Comparison of ENCODE assay signal across 8 cellular contexts in the genomic region with DNA sequence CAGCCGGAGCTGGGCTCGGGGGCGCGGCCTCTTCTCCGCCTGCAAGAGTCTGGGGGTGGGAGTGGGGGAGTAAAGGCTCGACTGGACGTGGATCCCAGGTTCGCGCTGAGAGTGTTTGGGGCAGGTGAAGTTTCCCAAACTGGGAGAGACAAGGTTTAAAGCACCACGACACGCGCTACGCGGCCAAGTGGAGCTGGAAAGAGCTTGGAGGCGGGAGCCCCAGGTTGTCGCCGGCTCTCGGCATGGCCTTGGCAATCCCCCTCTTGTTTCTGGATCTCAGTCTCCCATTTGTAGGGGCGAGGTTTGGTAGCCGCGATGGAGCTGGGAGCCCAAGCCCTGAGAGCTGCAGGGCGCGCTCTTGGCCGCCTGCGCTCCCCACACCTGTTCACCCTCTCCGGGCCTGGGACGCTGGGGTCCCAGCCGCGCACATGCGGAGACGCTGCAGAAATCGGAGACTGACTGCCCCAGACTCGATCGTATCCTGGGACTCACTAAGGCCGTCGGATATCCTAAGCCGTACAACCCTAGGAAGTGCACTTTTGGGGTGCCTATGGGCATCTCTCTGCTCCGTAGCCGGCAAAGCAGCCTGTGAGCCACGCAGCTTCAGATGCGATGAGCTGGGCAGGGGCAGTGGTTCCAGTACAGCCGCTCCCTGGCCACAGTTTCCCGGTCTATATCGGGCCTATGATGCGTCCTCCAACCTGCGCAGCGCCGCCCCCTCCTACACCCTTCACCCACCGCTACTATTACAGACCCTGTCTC. TPM values are rescaled to one million over a fixed set of nuclear protein-coding genes. Genes with fewer than 3 reads are reported as not detected.
A peak's percentile ranks its signal among the peaks of the same experiment; 100 is the strongest.
DNase-seq lines count a peak whose midpoint lies in the region; ATAC-seq and TF ChIP-seq lines count a peak whose summit lies in the region.

No MANE protein-coding gene starts in this region.

- no peaks in the 10 kb centered on the region for H3K9me3 ChIP-seq in Caco-2
- H3K9me3 ChIP-seq in adipocyte (ENCODE audit: control insufficient read depth, low read length), result no peaks in the 10 kb centered on the region
- no peaks in the 10 kb centered on the region for H3K9me3 ChIP-seq in iPS-18c (ENCODE audit: control insufficient read depth, insufficient read depth, low read length)
- H3K9me3 ChIP-seq in OCI-LY7 (ENCODE audit: low read length), result no peaks in the 10 kb centered on the region

- no peaks in the 10 kb centered on the region for H3K4me1 Mint-ChIP-seq in Caco-2 (ENCODE audit: low read depth, unreplicated experiment)

- H3K79me2 ChIP-seq in OCI-LY7 (ENCODE audit: insufficient read depth, low read depth, low read length), result no peaks in the 10 kb centered on the region

- peak; percentile 15 for ATAC-seq in HG03025 (IDR thresholded peaks at IDR 0.05; ENCODE audit: low FRiP score, unreplicated experiment)

- no peaks in the 10 kb centered on the region; the same call in 1 of the 2 replicates for H3K9me2 ChIP-seq in OCI-LY7 (ENCODE audit: insufficient read depth, low read length)

- no peak overlapping the region for H2AFZ ChIP-seq in OCI-LY7 (ENCODE audit: low read length)

- no peak overlapping the region for H3K4me2 ChIP-seq in OCI-LY7 (ENCODE audit: low read length)

- no peak overlapping the region for H3K27ac Mint-ChIP-seq in Caco-2 (ENCODE audit: unreplicated experiment)

- peak overlapping the region; percentile 73 for H3K4me3 Mint-ChIP-seq in Caco-2 (ENCODE audit: unreplicated experiment)

- H3K9ac ChIP-seq in adipocyte (ENCODE audit: low read length), result peak overlapping the region; percentile 45

- H3K4me3 ChIP-seq in Caco-2 (ENCODE audit: low read depth, low read length) (peak overlapping the region; percentile 61), adipocyte (ENCODE audit: low read length) (peak overlapping the region; percentile 78), iPS-18c (ENCODE audit: insufficient read depth, low read depth, low read length) (peak overlapping the region; percentile 60), skin epidermis (peak overlapping the region; percentile 28 to 53 (median 39)), OCI-LY7 (ENCODE audit: low read depth, low read length, poor library complexity, severe bottlenecking) (no peak overlapping the region)

- no peak for TF ChIP-seq CTCF in Caco-2 (IDR thresholded peaks at IDR 0.05; ENCODE audit: insufficient read depth in 1 of 2, low read depth in 1 of 2, low read length in 1 of 2, severe bottlenecking in 1 of 2, unreplicated experiment in 1 of 2)
- no peak for TF ChIP-seq CTCF in OCI-LY7 (conservative IDR thresholded peaks at IDR 0.05; ENCODE audit: low read length)
- TF ChIP-seq CTCF in RWPE1 (conservative IDR thresholded peaks at IDR 0.05; ENCODE audit: low read depth), result no peak

- H3K36me3 ChIP-seq in Caco-2 (ENCODE audit: control insufficient read depth, insufficient read depth, low read length) (no peaks in the 10 kb centered on the region), adipocyte (ENCODE audit: control insufficient read depth, insufficient read depth, low read length, severe bottlenecking) (no peaks in the 10 kb centered on the region), OCI-LY7 (ENCODE audit: insufficient read depth, low read length) (no peaks in the 10 kb centered on the region)

- no peaks in the 10 kb centered on the region for H3K9me3 Mint-ChIP-seq in Caco-2 (ENCODE audit: unreplicated experiment)

- peaks cover 19% of the 10 kb centered on the region for H3K27me3 Mint-ChIP-seq in Caco-2 (ENCODE audit: insufficient read depth, unreplicated experiment)

- CTCF ChIA-PET in Caco-2 (lab: Charles Lee), result interaction anchor here (0.9 to 3.5 kb wide), 6 partner anchors 15 to 114 kb away, joined by 3 to 29 read pairs (median 4); no protein-coding TSS in a partner anchor
- CTCF ChIA-PET in OCI-LY7 (lab: Charles Lee; ENCODE audit: unreplicated experiment), result no interaction called here
- CTCF ChIA-PET in RWPE1 (lab: Yijun Ruan, JAX), result interaction anchor here (0.7 to 2.3 kb wide), 6 partner anchors 8 to 464 kb away, joined by 3 to 11 read pairs (median 4); a partner anchor contains a TSS

- DNase-seq in Caco-2, result peak in 1 of 2 experiments; percentile 16
- no peak for DNase-seq in adipocyte (ENCODE audit: low read depth)
- DNase-seq in OCI-LY7 (ENCODE audit: low spot score), result no peak
- DNase-seq in putamen (ENCODE audit: low spot score), result no peak
- no peak for DNase-seq in RWPE1 (ENCODE audit: low spot score)

- H3K27me3 ChIP-seq in Caco-2 (replicated peaks; ENCODE audit: control insufficient read depth, insufficient read depth, low read length) (peaks cover 5% of the 10 kb centered on the region; the same call in 1 of the 2 replicates), adipocyte (replicated peaks; ENCODE audit: control insufficient read depth, insufficient read depth, low read length) (peaks cover 39% of the 10 kb centered on the region)

- POLR2A ChIA-PET in Caco-2 (lab: Charles Lee) (interaction anchor here (1.3 kb wide), 1 partner anchor 131 kb away, joined by 11 read pairs; a partner anchor contains a TSS), OCI-LY7 (lab: Charles Lee) (no interaction called here), RWPE1 (lab: Yijun Ruan, JAX; ENCODE audit: low non-redundant PET) (no interaction called here)

- H3K36me3 Mint-ChIP-seq in Caco-2 (ENCODE audit: insufficient read depth, unreplicated experiment), result peaks cover 5% of the 10 kb centered on the region

- H4K20me1 ChIP-seq in OCI-LY7 (ENCODE audit: insufficient read depth, low read length), result no peaks in the 10 kb centered on the region

- intact Hi-C loops in Caco-2 (cut with micrococcal nuclease; ENCODE audit: unreplicated experiment) (loop anchor here (5.0 to 10.0 kb wide), 2 partner anchors 90 to 92 kb away; a partner anchor contains a TSS), OCI-LY7 (cut with micrococcal nuclease; ENCODE audit: unreplicated experiment) (no loop called here)

- no peaks in the 10 kb centered on the region; the same call in 1 of the 2 replicates for H3K4me1 ChIP-seq in Caco-2
- peaks cover 16% of the 10 kb centered on the region for H3K4me1 ChIP-seq in adipocyte (ENCODE audit: control insufficient read depth, insufficient read depth, low read length)
- no peaks in the 10 kb centered on the region for H3K4me1 ChIP-seq in OCI-LY7 (ENCODE audit: insufficient read depth, low read length, poor library complexity, severe bottlenecking)

- BruUV-seq in Caco-2 (replicated peaks; lab: Mats Ljungman, UMichigan) (no TSS peak), OCI-LY7 (replicated peaks; lab: Mats Ljungman, UMichigan) (no TSS peak)

- H3K27ac ChIP-seq in skin epidermis (peak overlapping the region in 3 of 21 experiments; percentile 42 to 81 (median 53)), OCI-LY7 (ENCODE audit: low read depth, low read length, poor library complexity, severe bottlenecking) (no peak overlapping the region), RWPE1 (no peak overlapping the region)

RNA-seq across cellular contexts. Expression of a gene that starts 0.9 kb away (rescaled TPM):
- 1.00 and 1.1 TPM in 2 replicates for total RNA-seq in Caco-2 (2022)
- not detected in 2 replicates for total RNA-seq in OCI-LY7 (2014; rRNA removed; shearing (Covaris generic))
- total RNA-seq in OCI-LY7 (2022), result not detected in 2 replicates
